ENCODE assay signal across 9 cellular contexts in genomic region chr22:42539236-42539771, GRCh38. TPM values are rescaled to one million over a fixed set of nuclear protein-coding genes. Genes with fewer than 3 reads are reported as not detected.
A peak's percentile ranks its signal among the peaks of the same experiment; 100 is the strongest.
DNase-seq lines count a peak whose midpoint lies in the region; ATAC-seq, FAIRE-seq and TF ChIP-seq lines count a peak whose summit lies in the region.
"Not testable (repeated sequence)": the region's sequence is repeated elsewhere in the genome, so short reads cannot be mapped to it uniquely, and the experiment has no call there.
"Had no signal": no experiment of that assay in that cellular context is flagged by ENCODE, and none has a peak within 500 bp of the region (broad histone marks: within the 10 kb centered on the region; RNA-seq: fewer than 3 reads in every experiment).

No MANE protein-coding gene starts in this region.

- ATAC-seq in A549 (peak; percentile 85 to 89), GM18868 (IDR thresholded peaks at IDR 0.05; ENCODE audit: unreplicated experiment) (peak; percentile 37), HG02798 (IDR thresholded peaks at IDR 0.05; ENCODE audit: poor library complexity, unreplicated experiment) (peak; percentile 53), PC-3 (peak; percentile 91), esophagus mucosa (peak; percentile 62), sciatic nerve (peak; percentile 82)
- peak; percentile 80 for ATAC-seq in activated T-helper 17 cell treated with anti-CD3 and anti-CD28 coated beads, Interleukin-2, amount 50 U/mL, for 72 hours (replicated peaks)

- peaks cover 10% of the 10 kb centered on the region; the same call in 2 of the 3 replicates for H3K4me1 ChIP-seq in A549
- H3K4me1 ChIP-seq in PC-3 (ENCODE audit: insufficient read depth, low read length); keratinocyte (ENCODE audit: control insufficient read depth, extremely low read depth, insufficient read depth, low read length): not testable (repeated sequence)

- TF ChIP-seq EP300 in A549 (IDR thresholded peaks at IDR 0.05): not testable (repeated sequence)

- FAIRE-seq in A549 (lab: Jason Lieb, UNC): not testable (repeated sequence)
- FAIRE-seq in keratinocyte (lab: Jason Lieb, UNC): peak; percentile 29

- H3K27me3 ChIP-seq in PC-3 (ENCODE audit: low read length); keratinocyte (ENCODE audit: control insufficient read depth, extremely low read depth, insufficient read depth, low read length): not testable (repeated sequence)

- not testable (repeated sequence) for TF ChIP-seq RAD21 in A549 (conservative IDR thresholded peaks at IDR 0.05 in 1 of 2, IDR thresholded peaks at IDR 0.05 in 1 of 2)

- H2AFZ ChIP-seq in PC-3 (ENCODE audit: low read length): not testable (repeated sequence)
- H2AFZ ChIP-seq in keratinocyte (ENCODE audit: control insufficient read depth, low read length): peak overlapping the region; percentile 30

- intact Hi-C loops in PC-3 (cut with micrococcal nuclease); sciatic nerve (cut with DNase I): not testable (repeated sequence)

- not testable (repeated sequence) for H3K9me1 ChIP-seq in keratinocyte (ENCODE audit: control insufficient read depth, extremely low read depth, insufficient read depth, low read length)

- H3K9ac ChIP-seq in PC-3 (ENCODE audit: low read length): 0 out of 2 replicates have a peak overlapping the region, but pooled peaks have one; percentile 29
- not testable (repeated sequence) for H3K9ac ChIP-seq in keratinocyte (ENCODE audit: control insufficient read depth, extremely low read depth, insufficient read depth, low read length)

- not testable (repeated sequence) for H3K36me3 Mint-ChIP-seq in activated T-helper 17 cell treated with anti-CD3 and anti-CD28 coated beads, Interleukin-2, amount 50 U/mL, for 72 hours (ENCODE audit: low read depth)

- dilution Hi-C loops in keratinocyte (cut with MboI; ENCODE audit: extremely low pct_ligation_motif_present, low sequenced_read_pairs): not testable (repeated sequence)

- not testable (repeated sequence) for H3K27me3 Mint-ChIP-seq in activated T-helper 17 cell treated with anti-CD3 and anti-CD28 coated beads, Interleukin-2, amount 50 U/mL, for 72 hours

- not testable (repeated sequence) for H3K9me3 Mint-ChIP-seq in activated T-helper 17 cell treated with anti-CD3 and anti-CD28 coated beads, Interleukin-2, amount 50 U/mL, for 72 hours

- CTCF ChIA-PET in A549 (lab: Yijun Ruan, JAX): interaction anchor here (0.6 to 0.9 kb wide), 2 partner anchors 8 to 13 kb away, joined by 3 to 4 read pairs; no protein-coding TSS in a partner anchor
- CTCF ChIA-PET in PC-3 (lab: Charles Lee): not testable (repeated sequence)

- not testable (repeated sequence) for H3K9me3 ChIP-seq in A549; PC-3 (ENCODE audit: low read length); keratinocyte (ENCODE audit: control insufficient read depth, low read depth, low read length)

- not testable (repeated sequence) for H3K79me2 ChIP-seq in PC-3 (ENCODE audit: low read length); keratinocyte (ENCODE audit: control insufficient read depth, insufficient read depth, low read length)

- 61% methylated on average over 8 of the region's 11 CpGs for WGBS in A549 (ENCODE audit: missing lambda C conversion rate)

- not testable (repeated sequence) for H3K4me2 ChIP-seq in A549; PC-3 (ENCODE audit: low read length); keratinocyte (ENCODE audit: control insufficient read depth, extremely low read depth, insufficient read depth, low read depth, low read length)

- not testable (repeated sequence) for H3K9me2 ChIP-seq in PC-3 (replicated peaks; ENCODE audit: low read length)

- H3K4me1 Mint-ChIP-seq in activated T-helper 17 cell treated with anti-CD3 and anti-CD28 coated beads, Interleukin-2, amount 50 U/mL, for 72 hours: not testable (repeated sequence)

- TF ChIP-seq POLR2A in A549 (IDR thresholded peaks at IDR 0.05; ENCODE audit: low read length): not testable (repeated sequence)

- peak in 1 of 2 experiments; percentile 32 for DNase-seq in A549 (ENCODE audit: low read depth in 1 of 2, low spot score in 1 of 2)
- not testable (repeated sequence) for DNase-seq in PC-3; keratinocyte (ENCODE audit: low read depth, low spot score); sciatic nerve (ENCODE audit: low spot score)

- not testable (repeated sequence) for H3K4me3 Mint-ChIP-seq in activated T-helper 17 cell treated with anti-CD3 and anti-CD28 coated beads, Interleukin-2, amount 50 U/mL, for 72 hours

- POLR2A ChIA-PET in A549 (lab: Yijun Ruan, JAX): not testable (repeated sequence)
- POLR2A ChIA-PET in PC-3 (lab: Charles Lee; ENCODE audit: unreplicated experiment): interaction anchor here (0.7 kb wide), 1 partner anchor 69 kb away, joined by 10 read pairs; no protein-coding TSS in a partner anchor

- not testable (repeated sequence) for H3K4me3 ChIP-seq in A549; PC-3 (ENCODE audit: low read length); keratinocyte (ENCODE audit: control insufficient read depth in 2 of 3, extremely low read depth in 1 of 3, insufficient read depth in 2 of 3, low read depth in 1 of 3, low read length in 3 of 3)

- not testable (repeated sequence) for H3K27ac Mint-ChIP-seq in activated T-helper 17 cell treated with anti-CD3 and anti-CD28 coated beads, Interleukin-2, amount 50 U/mL, for 72 hours

- H3K27ac ChIP-seq in A549: peak overlapping the region in 1 of 2 experiments; percentile 52; a peak in 1 of 6 replicates
- H3K27ac ChIP-seq in PC-3 (ENCODE audit: low read length): peak overlapping the region; percentile 63
- not testable (repeated sequence) for H3K27ac ChIP-seq in keratinocyte (ENCODE audit: control insufficient read depth, insufficient read depth, low read length)

- H4K20me1 ChIP-seq in PC-3 (ENCODE audit: low read length); keratinocyte (ENCODE audit: control insufficient read depth, extremely low read depth, insufficient read depth, low read length): not testable (repeated sequence)

- not testable (repeated sequence) for TF ChIP-seq CTCF in A549 (IDR thresholded peaks at IDR 0.05); PC-3 (conservative IDR thresholded peaks at IDR 0.05; ENCODE audit: low read depth, low read length); keratinocyte (optimal IDR thresholded peaks at IDR 0.05 in 1 of 3, IDR thresholded peaks at IDR 0.05 in 1 of 3, conservative IDR thresholded peaks at IDR 0.05 in 1 of 3; ENCODE audit: extremely low read depth in 1 of 3, insufficient read depth in 2 of 3, low read length in 3 of 3)

- BruUV-seq in PC-3 (replicated peaks; lab: Mats Ljungman, UMichigan): not testable (repeated sequence)

- not testable (repeated sequence) for H3K36me3 ChIP-seq in PC-3 (ENCODE audit: low read depth, low read length); keratinocyte (ENCODE audit: control insufficient read depth in 2 of 2, extremely low read depth in 1 of 2, insufficient read depth in 2 of 2, low read length in 2 of 2)

- not testable (repeated sequence) for H3F3A ChIP-seq in PC-3 (ENCODE audit: low read length, unreplicated experiment)

RNA-seq across cellular contexts. Expression of gene SERHL2, which starts 14.5 kb away (rescaled TPM):
- polyA plus RNA-seq in A549 (2011; rRNA removed) (0.14 and 0.20 TPM in 2 replicates), A549 (2017; fragmentation: RNase III; extraction: RNeasy Plus Mini Kit Qiagen cat#74134 plus additional on column Dnase treatment) (0.21 to 0.42 TPM (median 0.38 TPM) in 3 replicates), keratinocyte (1.5 to 4.6 TPM (median 2.5 TPM) in 3 replicates)
- polyA plus RNA-seq in A549 (2012; cell fraction: cytosol; rRNA removed): 0.08 and 0.23 TPM in 2 replicates
- polyA plus RNA-seq in A549 (2012; cell fraction: nucleus; rRNA removed): 0.25 and 0.95 TPM in 2 replicates
- 1.1 TPM in 1 of 2 replicates, not detected in the other for polyA minus RNA-seq in A549 (2011; rRNA and poly(A)+ RNA removed)
- total RNA-seq in PC-3 (2014; rRNA removed) (4.9 and 5.4 TPM in 2 replicates), esophagus mucosa (2.8 TPM), sciatic nerve (7.8 TPM)
- 1 to 10 TPM in 1 of 2 donors, under 1 TPM in 1; 0.48 to 1.2 TPM for total RNA-seq in activated T-helper 17 cell treated with anti-CD3 and anti-CD28 coated beads, Interleukin-2, amount 50 U/mL, for 72 hours
- polyA plus RNA-seq in keratinocyte (2011; ENCODE audit: low read depth): 0.61 TPM
- polyA plus RNA-seq in keratinocyte (2011; cell fraction: cytosol; rRNA removed): 1.9 and 2.9 TPM in 2 replicates
- 1.9 and 2.7 TPM in 2 replicates for polyA plus RNA-seq in keratinocyte (2011; cell fraction: nucleus; rRNA removed)
- polyA plus RNA-seq in keratinocyte (2012; ENCODE audit: low replicate concordance): 0.72 and 1.2 TPM in 2 replicates
- polyA minus RNA-seq in keratinocyte: 1.8 to 2.6 TPM in 2 of 3 replicates, not detected in the other
- polyA minus RNA-seq in keratinocyte (2011; cell fraction: cytosol; rRNA and poly(A)+ RNA removed): not detected
- polyA minus RNA-seq in keratinocyte (2011; cell fraction: nucleus; rRNA and poly(A)+ RNA removed): 1.2 and 2.2 TPM in 2 replicates
- total RNA-seq: A172 had no signal

RNA-seq across cellular contexts. Expression of gene RRP7A, which starts 19.7 kb away (rescaled TPM):
- polyA plus RNA-seq in A549 (2011; rRNA removed) (26.5 and 31.2 TPM in 2 replicates), A549 (2017; fragmentation: RNase III; extraction: RNeasy Plus Mini Kit Qiagen cat#74134 plus additional on column Dnase treatment) (36.3 to 42.0 TPM (median 37.1 TPM) in 3 replicates), keratinocyte (29.4 to 30.7 TPM (median 30.2 TPM) in 3 replicates)
- 54.1 and 54.4 TPM in 2 replicates for polyA plus RNA-seq in A549 (2012; cell fraction: cytosol; rRNA removed)
- 42.4 and 45.5 TPM in 2 replicates for polyA plus RNA-seq in A549 (2012; cell fraction: nucleus; rRNA removed)
- polyA minus RNA-seq in A549 (2011; rRNA and poly(A)+ RNA removed): 21.9 and 25.7 TPM in 2 replicates
- total RNA-seq in PC-3 (2014; rRNA removed) (50.2 and 71.9 TPM in 2 replicates), esophagus mucosa (27.3 TPM), sciatic nerve (39.6 TPM)
- total RNA-seq in activated T-helper 17 cell treated with anti-CD3 and anti-CD28 coated beads, Interleukin-2, amount 50 U/mL, for 72 hours: 10 to 100 TPM; 37.6 to 83.4 TPM
- 44.1 TPM for polyA plus RNA-seq in keratinocyte (2011; ENCODE audit: low read depth)
- polyA plus RNA-seq in keratinocyte (2011; cell fraction: cytosol; rRNA removed): 22.5 and 27.2 TPM in 2 replicates
- 20.2 and 22.8 TPM in 2 replicates for polyA plus RNA-seq in keratinocyte (2011; cell fraction: nucleus; rRNA removed)
- 14.5 and 36.7 TPM in 2 replicates for polyA plus RNA-seq in keratinocyte (2012; ENCODE audit: low replicate concordance)
- polyA minus RNA-seq in keratinocyte: 18.3 to 46.4 TPM (median 22.4 TPM) in 3 replicates
- polyA minus RNA-seq in keratinocyte (2011; cell fraction: cytosol; rRNA and poly(A)+ RNA removed): 15.5 TPM
- 11.0 and 15.4 TPM in 2 replicates for polyA minus RNA-seq in keratinocyte (2011; cell fraction: nucleus; rRNA and poly(A)+ RNA removed)

Comparison
In these comparisons a context has a peak if more than half of its experiments do, and no peak if none do; other contexts are left out.
1. ATAC-seq: peak in every context shown above with its lines; median percentile 91 in PC-3; 87 in A549; 82 in sciatic nerve; 80 in activated T-helper 17 cell treated with anti-CD3 and anti-CD28 coated beads, Interleukin-2, amount 50 U/mL, for 72 hours; 62 in esophagus mucosa; 53 in HG02798; 37 in GM18868.